In genomic region chr3:141387446-141388030, GRCh38 we compare ENCODE assay signal across 11 cellular contexts. TPM values are rescaled to one million over a fixed set of nuclear protein-coding genes. Genes with fewer than 3 reads are reported as not detected.
DNase-seq lines count a peak whose midpoint lies in the region; ATAC-seq, FAIRE-seq and TF ChIP-seq lines count a peak whose summit lies in the region.
"Had no signal": no experiment of that assay in that cellular context is flagged by ENCODE, and none has a peak within 500 bp of the region (broad histone marks: within the 10 kb centered on the region; RNA-seq: fewer than 3 reads in every experiment).

No MANE protein-coding gene starts in this region.

- H3K9ac ChIP-seq in Karpas-422 (ENCODE audit: low read length): no peak overlapping the region

- peak overlapping the region; percentile 3; the same call in 1 of the 2 replicates for H2AFZ ChIP-seq in Karpas-422 (ENCODE audit: low read length)
- H2AFZ ChIP-seq in osteoblast (ENCODE audit: low read length): no peak overlapping the region

- no peaks in the 10 kb centered on the region for H3K79me2 ChIP-seq in Karpas-422 (ENCODE audit: low read length)
- peaks cover 36% of the 10 kb centered on the region for H3K79me2 ChIP-seq in osteoblast (ENCODE audit: insufficient read depth, low read length)

- H3K4me1 ChIP-seq in Karpas-422 (ENCODE audit: low read length) (peaks cover 54% of the 10 kb centered on the region), osteoblast (ENCODE audit: insufficient read depth, low read length) (peaks cover 44% of the 10 kb centered on the region)

- no peak for ATAC-seq in HG03108 (IDR thresholded peaks at IDR 0.05; ENCODE audit: unreplicated experiment)
- ATAC-seq: heart left ventricle had no signal

- H3K27me3 ChIP-seq in Karpas-422 (ENCODE audit: low read length) (no peaks in the 10 kb centered on the region), osteoblast (ENCODE audit: insufficient read depth, low read length) (no peaks in the 10 kb centered on the region)
- H3K27me3 ChIP-seq: heart left ventricle had no signal

- H3K4me2 ChIP-seq in Karpas-422 (ENCODE audit: low read depth, low read length, poor library complexity, severe bottlenecking): peak overlapping the region; percentile 71
- H3K4me2 ChIP-seq in osteoblast (ENCODE audit: insufficient read depth, low read length): no peak overlapping the region

- H3K9me3 ChIP-seq in Karpas-422 (ENCODE audit: low read length) (no peaks in the 10 kb centered on the region), osteoblast (ENCODE audit: low read depth, low read length) (no peaks in the 10 kb centered on the region)
- H3K9me3 ChIP-seq: heart left ventricle had no signal

- no peak for TF ChIP-seq CTCF in D721Med (IDR thresholded peaks at IDR 0.05; ENCODE audit: insufficient read depth, missing control alignments)
- no peak for TF ChIP-seq CTCF in osteoblast (IDR thresholded peaks at IDR 0.05; ENCODE audit: extremely low read depth, low read depth, low read length)

- peak; percentile 53 for FAIRE-seq in D721Med (lab: Jason Lieb, UNC)

- DNase-seq in D721Med (ENCODE audit: insufficient read length, low spot score) (no peak), Karpas-422 (no peak), caudate nucleus (lab: John Stamatoyannopoulos, UW) (peak in 2 of 61 donors; percentile 12 to 15), osteoblast (ENCODE audit: insufficient read length, low spot score, missing footprints) (no peak), mesenteric fat pad (ENCODE audit: low spot score) (no peak), DMS79 (lab: John Stamatoyannopoulos, UW) (no peak)
- DNase-seq in stimulated activated naive CD4-positive, alpha-beta T cell (lab: John Stamatoyannopoulos, UW): no peak
- DNase-seq: Calu3, heart left ventricle had no signal

- no peaks in the 10 kb centered on the region for H3K9me2 ChIP-seq in Karpas-422 (replicated peaks; ENCODE audit: insufficient read depth, low read length)

- no peak overlapping the region for H3K4me3 ChIP-seq in Karpas-422 (ENCODE audit: low read length)
- H3K4me3 ChIP-seq in osteoblast (ENCODE audit: insufficient read depth, low read length): no peak overlapping the region

- H4K20me1 ChIP-seq in Karpas-422 (ENCODE audit: insufficient read depth, low read depth, low read length): no peaks in the 10 kb centered on the region
- H4K20me1 ChIP-seq in osteoblast (ENCODE audit: insufficient read depth, low read length): no peaks in the 10 kb centered on the region

- H3K36me3 ChIP-seq in Karpas-422 (ENCODE audit: insufficient read depth, low read length): no peaks in the 10 kb centered on the region
- peaks cover 26% of the 10 kb centered on the region for H3K36me3 ChIP-seq in osteoblast (ENCODE audit: insufficient read depth, low read length)

- no peak overlapping the region for H3K27ac ChIP-seq in Karpas-422 (ENCODE audit: low read length)
- peak overlapping the region; percentile 88 for H3K27ac ChIP-seq in caudate nucleus (ENCODE audit: low read depth, low read length)
- H3K27ac ChIP-seq in osteoblast (ENCODE audit: low read depth, low read length): peak overlapping the region; percentile 14
- H3K27ac ChIP-seq: HL-60 had no signal

RNA-seq across cellular contexts. Expression of gene ZBTB38, which starts 19.2 kb away (rescaled TPM):
- 18.0 and 38.0 TPM in 2 replicates for total RNA-seq in Karpas-422 (2014; rRNA removed; shearing (Covaris generic); ENCODE audit: low replicate concordance)
- 181 and 196 TPM in 2 replicates for total RNA-seq in osteoblast
- 75.4 TPM for total RNA-seq in mesenteric fat pad
